ENCODE assay signal across 10 cellular contexts in the genomic region with DNA sequence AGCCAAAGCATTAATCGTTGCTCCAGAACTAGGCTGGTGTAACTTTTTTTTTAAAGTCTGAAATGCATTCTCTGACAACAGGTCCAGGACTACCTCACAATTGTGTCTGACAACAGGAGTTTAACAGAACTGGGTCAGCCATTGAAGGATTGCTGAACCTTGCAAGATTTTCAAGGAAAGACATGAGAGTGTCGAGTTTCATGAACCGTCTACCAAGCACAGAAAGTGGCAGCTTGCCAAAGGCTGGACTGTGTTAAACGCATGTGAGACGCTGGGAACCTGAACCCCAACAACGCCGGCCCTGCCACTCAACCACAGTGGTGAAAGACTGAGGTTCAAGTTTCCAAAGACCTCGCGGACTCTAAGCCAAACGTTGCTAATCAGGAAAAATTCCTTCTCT.
DNase-seq lines count a peak whose midpoint lies in the region; ATAC-seq, FAIRE-seq and TF ChIP-seq lines count a peak whose summit lies in the region.
"Had no signal": no experiment of that assay in that cellular context is flagged by ENCODE, and none has a peak within 500 bp of the region (broad histone marks: within the 10 kb centered on the region; RNA-seq: fewer than 3 reads in every experiment).

No MANE protein-coding gene starts in this region.

- peaks cover 17% of the 10 kb centered on the region for H3K79me2 ChIP-seq in HepG2 (ENCODE audit: insufficient read depth, low read length)

- TF ChIP-seq POLR2A in HepG2 (IDR thresholded peaks at IDR 0.05; ENCODE audit: insufficient read depth in 1 of 2, low read depth in 2 of 2, low read length in 2 of 2) = no peak
- TF ChIP-seq POLR2A in uterus (IDR thresholded peaks at IDR 0.05) = no peak

- H3K36me3 ChIP-seq in left ventricle myocardium inferior (no peaks in the 10 kb centered on the region), HepG2 (replicated peaks in 1 of 2; ENCODE audit: control insufficient read depth in 1 of 2, insufficient read depth in 2 of 2, low read length in 2 of 2) (no peaks in the 10 kb centered on the region; a peak in 2 of 5 replicates), uterus (no peaks in the 10 kb centered on the region)

- H3K4me3 ChIP-seq in left ventricle myocardium inferior (no peak overlapping the region), astrocyte of the spinal cord (ENCODE audit: low read depth, low read length) (no peak overlapping the region), HepG2 (replicated peaks in 1 of 3; ENCODE audit: insufficient read depth in 1 of 3, low read depth in 2 of 3, low read length in 3 of 3) (no peak overlapping the region), uterus (no peak overlapping the region)

- peak; percentile 68 for DNase-seq in Right ventricle myocardium inferior (ENCODE audit: missing footprints)
- no peak for DNase-seq in left ventricle myocardium inferior
- peak; percentile 87 for DNase-seq in astrocyte of the spinal cord (ENCODE audit: low read depth, low spot score)
- DNase-seq in HepG2 (ENCODE audit: low spot score) = no peak
- peak; percentile 59 to 70 for DNase-seq in uterus
- DNase-seq in activated CD8-positive, alpha-beta memory T cell treated with anti-CD3 and anti-CD28 coated beads, Interleukin-2, amount 50 U/mL, for 4 hours = no peak
- DNase-seq: effector memory CD4-positive, alpha-beta T cell had no signal

- H4K20me1 ChIP-seq in HepG2 (ENCODE audit: insufficient read depth, low read length) = no peaks in the 10 kb centered on the region

- TF ChIP-seq EP300 in HepG2 (IDR thresholded peaks at IDR 0.05; ENCODE audit: low read depth in 2 of 2, low read length in 2 of 2) (no peak), HepG2 (CRISPR knock-in tag; IDR thresholded peaks at IDR 0.05; ENCODE audit: borderline replicate concordance) (no peak)

- no peak for TF ChIP-seq RAD21 in HepG2 (CRISPR knock-in tag; IDR thresholded peaks at IDR 0.05)

- H3K4me1 ChIP-seq in left ventricle myocardium inferior (peaks cover 52% of the 10 kb centered on the region), HepG2 (ENCODE audit: insufficient read depth, low read length) (peaks cover 56% of the 10 kb centered on the region), uterus (peaks cover 0 to 10% of the 10 kb centered on the region in 2 donors)

- TF ChIP-seq CTCF in left ventricle myocardium inferior (IDR thresholded peaks at IDR 0.05; ENCODE audit: borderline replicate concordance) (no peak), astrocyte of the spinal cord (IDR thresholded peaks at IDR 0.05; ENCODE audit: low read depth, low read length) (no peak), HepG2 (CRISPR knock-in tag; IDR thresholded peaks at IDR 0.05) (no peak), uterus (IDR thresholded peaks at IDR 0.05) (no peak)

- ATAC-seq in Right ventricle myocardium inferior = no peak
- ATAC-seq in HepG2 = no peak; the same call in 2 of the 3 replicates
- no peak for ATAC-seq in GM21737 (IDR thresholded peaks at IDR 0.05; ENCODE audit: unreplicated experiment)
- no peak for ATAC-seq in HG03457 (IDR thresholded peaks at IDR 0.05; ENCODE audit: unreplicated experiment)
- ATAC-seq: activated CD4-positive, CD25-positive, alpha-beta regulatory T cell treated with anti-CD3 and anti-CD28 coated beads, Interleukin-2, amount 50 U/mL, for 24 hours had no signal

- no peak overlapping the region for H3K4me2 ChIP-seq in HepG2 (ENCODE audit: low read depth, low read length)

- no peak overlapping the region for H2AFZ ChIP-seq in HepG2 (ENCODE audit: low read length)

- POLR2A ChIA-PET in HepG2 (lab: Yijun Ruan, JAX) = no interaction called here

- H3K27me3 ChIP-seq in left ventricle myocardium inferior (ENCODE audit: low read depth) (no peaks in the 10 kb centered on the region), HepG2 (ENCODE audit: control insufficient read depth in 1 of 2, insufficient read depth in 2 of 2, low read length in 2 of 2) (no peaks in the 10 kb centered on the region), uterus (no peaks in the 10 kb centered on the region)

- H3K9ac ChIP-seq in HepG2 (ENCODE audit: insufficient read depth, low read depth, low read length) = no peak overlapping the region

- CTCF ChIA-PET in HepG2 (lab: Yijun Ruan, JAX; ENCODE audit: low intra/inter-chr PET ratio, low total read pairs) = no interaction called here

- no peak overlapping the region for H3K27ac ChIP-seq in left ventricle myocardium inferior (replicated peaks)
- H3K27ac ChIP-seq in HepG2 (ENCODE audit: extremely low read length, insufficient read depth, low read length) = no peak overlapping the region
- H3K27ac ChIP-seq in uterus = peak overlapping the region; percentile 9 to 50

- 48% methylated on average over 10 of the region's 10 CpGs for WGBS in HepG2 (ENCODE audit: low lambda C conversion rate)

- in situ Hi-C loops in astrocyte of the spinal cord (cut with HindIII; ENCODE audit: low sequenced_read_pairs) (no loop called here), HepG2 (cut with HindIII; ENCODE audit: extremely low pct_ligation_motif_present, low pct_unique_long_range_greater_than_20kb) (no loop called here)

- peak; percentile 44 for FAIRE-seq in HepG2 (lab: Jason Lieb, UNC)

- intact Hi-C loops in Right ventricle myocardium inferior (cut with DNase I) (no loop called here), left ventricle myocardium inferior (cut with micrococcal nuclease) (no loop called here), HepG2 (cut with micrococcal nuclease; ENCODE audit: unreplicated experiment) (no loop called here), uterus (cut with DNase I; ENCODE audit: low total_unique reads) (no loop called here)

- H3K9me3 ChIP-seq in left ventricle myocardium inferior (replicated peaks) = peaks cover 12% of the 10 kb centered on the region
- H3K9me3 ChIP-seq in HepG2 (ENCODE audit: low read length) = no peaks in the 10 kb centered on the region
- H3K9me3 ChIP-seq in uterus = no peaks in the 10 kb centered on the region

- BruUV-seq in HepG2 (replicated peaks; lab: Mats Ljungman, UMichigan) = no TSS peak

TF ChIP-seq in HepG2, 621 proteins besides CTCF, POLR2A, EP300 and RAD21:
- TF ChIP-seq SIX1 (CRISPR knock-in tag; IDR thresholded peaks at IDR 0.05; ENCODE audit: borderline replicate concordance) (0 out of 2 replicates have a peak, but pooled peaks have one; percentile 22), ZNF670 (CRISPR knock-in tag; IDR thresholded peaks at IDR 0.05; ENCODE audit: borderline replicate concordance) (no peak), PPARG (CRISPR knock-in tag; conservative IDR thresholded peaks at IDR 0.05) (no peak), BRD4 (CRISPR knock-in tag; IDR thresholded peaks at IDR 0.05) (no peak), SIX4 (CRISPR knock-in tag; IDR thresholded peaks at IDR 0.05) (peak; percentile 48; the same call in 1 of the 2 replicates)
- TF ChIP-seq, protein P1, sequence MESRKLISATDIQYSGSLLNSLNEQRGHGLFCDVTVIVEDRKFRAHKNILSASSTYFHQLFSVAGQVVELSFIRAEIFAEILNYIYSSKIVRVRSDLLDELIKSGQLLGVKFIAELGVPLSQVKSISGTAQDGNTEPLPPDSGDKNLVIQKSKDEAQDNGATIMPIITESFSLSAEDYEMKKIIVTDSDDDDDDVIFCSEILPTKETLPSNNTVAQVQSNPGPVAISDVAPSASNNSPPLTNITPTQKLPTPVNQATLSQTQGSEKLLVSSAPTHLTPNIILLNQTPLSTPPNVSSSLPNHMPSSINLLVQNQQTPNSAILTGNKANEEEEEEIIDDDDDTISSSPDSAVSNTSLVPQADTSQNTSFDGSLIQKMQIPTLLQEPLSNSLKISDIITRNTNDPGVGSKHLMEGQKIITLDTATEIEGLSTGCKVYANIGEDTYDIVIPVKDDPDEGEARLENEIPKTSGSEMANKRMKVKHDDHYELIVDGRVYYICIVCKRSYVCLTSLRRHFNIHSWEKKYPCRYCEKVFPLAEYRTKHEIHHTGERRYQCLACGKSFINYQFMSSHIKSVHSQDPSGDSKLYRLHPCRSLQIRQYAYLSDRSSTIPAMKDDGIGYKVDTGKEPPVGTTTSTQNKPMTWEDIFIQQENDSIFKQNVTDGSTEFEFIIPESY (CRISPR knock-in tag; IDR thresholded peaks at IDR 0.05) = peak; percentile 45; the same call in 1 of the 2 replicates
- TF ChIP-seq, protein P2, sequence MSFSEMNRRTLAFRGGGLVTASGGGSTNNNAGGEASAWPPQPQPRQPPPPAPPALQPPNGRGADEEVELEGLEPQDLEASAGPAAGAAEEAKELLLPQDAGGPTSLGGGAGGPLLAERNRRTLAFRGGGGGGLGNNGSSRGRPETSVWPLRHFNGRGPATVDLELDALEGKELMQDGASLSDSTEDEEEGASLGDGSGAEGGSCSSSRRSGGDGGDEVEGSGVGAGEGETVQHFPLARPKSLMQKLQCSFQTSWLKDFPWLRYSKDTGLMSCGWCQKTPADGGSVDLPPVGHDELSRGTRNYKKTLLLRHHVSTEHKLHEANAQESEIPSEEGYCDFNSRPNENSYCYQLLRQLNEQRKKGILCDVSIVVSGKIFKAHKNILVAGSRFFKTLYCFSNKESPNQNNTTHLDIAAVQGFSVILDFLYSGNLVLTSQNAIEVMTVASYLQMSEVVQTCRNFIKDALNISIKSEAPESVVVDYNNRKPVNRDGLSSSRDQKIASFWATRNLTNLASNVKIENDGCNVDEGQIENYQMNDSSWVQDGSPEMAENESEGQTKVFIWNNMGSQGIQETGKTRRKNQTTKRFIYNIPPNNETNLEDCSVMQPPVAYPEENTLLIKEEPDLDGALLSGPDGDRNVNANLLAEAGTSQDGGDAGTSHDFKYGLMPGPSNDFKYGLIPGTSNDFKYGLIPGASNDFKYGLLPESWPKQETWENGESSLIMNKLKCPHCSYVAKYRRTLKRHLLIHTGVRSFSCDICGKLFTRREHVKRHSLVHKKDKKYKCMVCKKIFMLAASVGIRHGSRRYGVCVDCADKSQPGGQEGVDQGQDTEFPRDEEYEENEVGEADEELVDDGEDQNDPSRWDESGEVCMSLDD (CRISPR knock-in tag; IDR thresholded peaks at IDR 0.05; ENCODE audit: borderline replicate concordance) = 0 out of 2 replicates have a peak, but pooled peaks have one; percentile 64

Comparison
In these comparisons a context has a peak if more than half of its experiments do, and no peak if none do; other contexts are left out.
1. DNase-seq: peak in Right ventricle myocardium inferior (single experiment), astrocyte of the spinal cord (single experiment) and uterus (2 of 2); none in left ventricle myocardium inferior (single experiment), HepG2 (single experiment) and activated CD8-positive, alpha-beta memory T cell treated with anti-CD3 and anti-CD28 coated beads, Interleukin-2, amount 50 U/mL, for 4 hours (single experiment).
2. H3K27ac ChIP-seq: peak in uterus (2 of 2); none in left ventricle myocardium inferior (single experiment) and HepG2 (single experiment).